Comparison of ENCODE assay signal across 1 cellular context in genomic region chr5:40679071-40679997, GRCh38.
TF ChIP-seq lines count a peak whose summit lies in the region.

Gene PTGER4, plus strand, starts transcription at chr5:40679915. Its CDS starts 1,079 bp downstream, at chr5:40680994.

TF ChIP-seq in SK-N-SH, 30 proteins besides CTCF, POLR2A, EP300 and RAD21 (continued from another document):
- TF ChIP-seq USF1 (IDR thresholded peaks at IDR 0.05; ENCODE audit: borderline replicate concordance, low read depth) = no peak
